Comparison of ENCODE assay signal across 9 cellular contexts in the genomic region with DNA sequence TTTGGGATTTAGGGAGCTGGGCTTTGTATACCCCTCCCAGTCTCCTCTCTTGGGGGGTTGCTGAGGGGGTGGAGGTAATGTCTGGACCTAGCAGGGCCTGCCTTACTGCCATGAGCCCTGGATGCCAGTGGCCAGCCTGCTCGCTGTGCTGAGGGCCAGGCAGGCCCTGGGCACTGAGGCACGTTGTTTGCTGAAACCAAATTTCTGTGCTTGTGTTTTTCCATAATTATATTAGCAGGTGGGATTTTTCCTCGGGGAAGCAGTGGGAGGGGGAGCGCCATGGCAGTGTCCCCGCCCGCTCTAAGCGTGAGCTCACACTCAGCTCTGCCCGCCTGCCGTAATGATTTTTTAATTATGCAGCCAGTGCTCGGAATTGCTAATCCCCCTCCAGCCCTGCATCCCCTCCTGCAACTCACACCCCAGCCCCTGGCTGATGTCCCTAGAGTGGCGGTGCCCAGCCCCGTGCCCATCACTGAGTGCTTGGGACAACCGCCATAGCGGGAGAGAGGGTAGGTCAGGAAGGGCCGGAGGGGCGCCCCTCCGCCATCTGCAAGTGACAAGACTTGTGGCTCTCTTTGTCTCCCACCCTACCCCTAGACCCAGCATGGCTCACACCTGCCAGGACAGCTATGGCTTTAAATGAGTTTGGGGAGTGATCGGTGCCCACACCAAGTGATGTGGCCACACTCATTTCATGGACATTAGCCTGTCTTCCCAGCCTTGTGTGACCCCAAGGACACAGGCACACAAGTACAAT. TPM values are rescaled to one million over a fixed set of nuclear protein-coding genes. Genes with fewer than 3 reads are reported as not detected.
DNase-seq lines count a peak whose midpoint lies in the region; ATAC-seq, FAIRE-seq and TF ChIP-seq lines count a peak whose summit lies in the region.
"Had no signal": no experiment of that assay in that cellular context is flagged by ENCODE, and none has a peak within 500 bp of the region (broad histone marks: within the 10 kb centered on the region; RNA-seq: fewer than 3 reads in every experiment).

No MANE protein-coding gene starts in this region.

- TF ChIP-seq CTCF in SK-N-SH (IDR thresholded peaks at IDR 0.05) = no peak
- TF ChIP-seq CTCF in keratinocyte (optimal IDR thresholded peaks at IDR 0.05 in 1 of 3, IDR thresholded peaks at IDR 0.05 in 1 of 3, conservative IDR thresholded peaks at IDR 0.05 in 1 of 3; ENCODE audit: extremely low read depth in 1 of 3, insufficient read depth in 2 of 3, low read length in 3 of 3) = no peak

- H3K27me3 Mint-ChIP-seq in activated CD4-positive, alpha-beta memory T cell treated with anti-CD3 and anti-CD28 coated beads, Interleukin-2, amount 10 ng/mL, durations not matched to agents 7 days and 5 days = peaks cover 7% of the 10 kb centered on the region

- H2AFZ ChIP-seq in SK-N-SH (ENCODE audit: low read depth) (peak overlapping the region; percentile 79; the same call in 1 of the 2 replicates), keratinocyte (ENCODE audit: control insufficient read depth, low read length) (peak overlapping the region; percentile 95)

- H3K4me3 ChIP-seq in SK-N-SH (ENCODE audit: low read depth in 2 of 2, low read length in 1 of 2) (peak overlapping the region in 1 of 2 experiments; percentile 60; a peak in 2 of 4 replicates), keratinocyte (ENCODE audit: control insufficient read depth in 2 of 3, extremely low read depth in 1 of 3, insufficient read depth in 2 of 3, low read depth in 1 of 3, low read length in 3 of 3) (peak overlapping the region in 1 of 3 experiments; percentile 63)

- H3K27ac Mint-ChIP-seq in activated CD4-positive, alpha-beta memory T cell treated with anti-CD3 and anti-CD28 coated beads, Interleukin-2, amount 10 ng/mL, durations not matched to agents 7 days and 5 days = peak overlapping the region; percentile 50

- ATAC-seq in SK-N-SH treated with all-trans-retinoic acid at 6 μM for 48 hours = no peak
- no peak for ATAC-seq in HG03025 (IDR thresholded peaks at IDR 0.05; ENCODE audit: low FRiP score, unreplicated experiment)

- DNase-seq in SK-N-SH = no peak
- DNase-seq in activated CD4-positive, alpha-beta memory T cell treated with anti-CD3 and anti-CD28 coated beads, Interleukin-2, amount 10 ng/mL, durations not matched to agents 7 days and 5 days = no peak
- DNase-seq in keratinocyte (ENCODE audit: low read depth, low spot score) = no peak
- DNase-seq in T1000 (lab: John Stamatoyannopoulos, UW) = no peak
- no peak for DNase-seq in NCI-H1092 treated with DMSO at 0.1 percent for 48 hours (lab: John Stamatoyannopoulos, UW)

- peaks cover 34% of the 10 kb centered on the region for H3F3A ChIP-seq in SK-N-SH (replicated peaks; ENCODE audit: insufficient read depth)

- H3K36me3 Mint-ChIP-seq in activated CD4-positive, alpha-beta memory T cell treated with anti-CD3 and anti-CD28 coated beads, Interleukin-2, amount 10 ng/mL, durations not matched to agents 7 days and 5 days (ENCODE audit: low read depth) = no peaks in the 10 kb centered on the region

- peak overlapping the region; percentile 91 for H3K4me2 ChIP-seq in SK-N-SH
- H3K4me2 ChIP-seq in keratinocyte (ENCODE audit: control insufficient read depth, extremely low read depth, insufficient read depth, low read depth, low read length) = peak overlapping the region; percentile 88

- H4K20me1 ChIP-seq in SK-N-SH (ENCODE audit: insufficient read depth) (peaks cover 64% of the 10 kb centered on the region), keratinocyte (ENCODE audit: control insufficient read depth, extremely low read depth, insufficient read depth, low read length) (no peaks in the 10 kb centered on the region)

- H3K9me1 ChIP-seq in keratinocyte (ENCODE audit: control insufficient read depth, extremely low read depth, insufficient read depth, low read length) = no peaks in the 10 kb centered on the region

- POLR2A ChIA-PET in SK-N-SH (lab: Yijun Ruan, JAX) = interaction anchor here (0.9 to 5.3 kb wide), 10 partner anchors 8 to 41 kb away, joined by 3 to 34 read pairs (median 8); a partner anchor contains a TSS
- POLR2A ChIA-PET in activated CD4-positive, alpha-beta memory T cell treated with anti-CD3 and anti-CD28 coated beads, Interleukin-2, amount 10 ng/mL, durations not matched to agents 7 days and 5 days (lab: Charles Lee) = interaction anchor here (0.6 to 2.5 kb wide), 3 partner anchors 9 to 1833 kb away, joined by 3 to 8 read pairs (median 7); no protein-coding TSS in a partner anchor

- peak overlapping the region; percentile 65 for H3K4me3 Mint-ChIP-seq in activated CD4-positive, alpha-beta memory T cell treated with anti-CD3 and anti-CD28 coated beads, Interleukin-2, amount 10 ng/mL, durations not matched to agents 7 days and 5 days

- no peak for TF ChIP-seq RAD21 in SK-N-SH (IDR thresholded peaks at IDR 0.05; ENCODE audit: low read length)

- no peak for FAIRE-seq in keratinocyte (lab: Jason Lieb, UNC)
- FAIRE-seq: bronchial epithelial cell had no signal

- peaks cover 36% of the 10 kb centered on the region for H3K4me1 Mint-ChIP-seq in activated CD4-positive, alpha-beta memory T cell treated with anti-CD3 and anti-CD28 coated beads, Interleukin-2, amount 10 ng/mL, durations not matched to agents 7 days and 5 days

- no peaks in the 10 kb centered on the region for H3K9me2 ChIP-seq in SK-N-SH

- peaks cover 67 to 93% of the 10 kb centered on the region in 2 experiments for H3K4me1 ChIP-seq in SK-N-SH (ENCODE audit: control insufficient read depth in 1 of 2, insufficient read depth in 2 of 2, low read depth in 1 of 2, low read length in 1 of 2)
- peaks cover 18% of the 10 kb centered on the region for H3K4me1 ChIP-seq in keratinocyte (ENCODE audit: control insufficient read depth, extremely low read depth, insufficient read depth, low read length)

- H3K9ac ChIP-seq in SK-N-SH = peak overlapping the region; percentile 84
- H3K9ac ChIP-seq in keratinocyte (ENCODE audit: control insufficient read depth, extremely low read depth, insufficient read depth, low read length) = peak overlapping the region; percentile 85

- H3K9me3 ChIP-seq in SK-N-SH = no peaks in the 10 kb centered on the region
- no peaks in the 10 kb centered on the region for H3K9me3 ChIP-seq in keratinocyte (ENCODE audit: control insufficient read depth, low read depth, low read length)

- H3K27ac ChIP-seq in SK-N-SH (ENCODE audit: low read depth in 2 of 2, low read length in 1 of 2) = peak overlapping the region; percentile 92 to 99
- H3K27ac ChIP-seq in keratinocyte (ENCODE audit: control insufficient read depth, insufficient read depth, low read length) = peak overlapping the region; percentile 73
- H3K27ac ChIP-seq in temporal lobe (ENCODE audit: low read depth, low read length) = peak overlapping the region; percentile 97

- H3K27me3 ChIP-seq in SK-N-SH (ENCODE audit: insufficient read depth) (no peaks in the 10 kb centered on the region), keratinocyte (ENCODE audit: control insufficient read depth, extremely low read depth, insufficient read depth, low read length) (no peaks in the 10 kb centered on the region)

- H3K79me2 ChIP-seq in SK-N-SH (ENCODE audit: insufficient read depth) (peaks cover 99% of the 10 kb centered on the region), keratinocyte (ENCODE audit: control insufficient read depth, insufficient read depth, low read length) (no peaks in the 10 kb centered on the region)

- WGBS in SK-N-SH (ENCODE audit: low lambda C conversion rate) = 84% methylated on average over 11 of the region's 18 CpGs

- H3K36me3 ChIP-seq in SK-N-SH (replicated peaks in 1 of 2; ENCODE audit: control insufficient read depth in 1 of 2, insufficient read depth in 2 of 2, low read length in 1 of 2) (no peaks in the 10 kb centered on the region), keratinocyte (ENCODE audit: control insufficient read depth in 2 of 2, extremely low read depth in 1 of 2, insufficient read depth in 2 of 2, low read length in 2 of 2) (no peaks in the 10 kb centered on the region)

- no peak for TF ChIP-seq EP300 in SK-N-SH (IDR thresholded peaks at IDR 0.05; ENCODE audit: borderline replicate concordance in 1 of 2, low read depth in 1 of 2, low read length in 1 of 2)

- H3K9me3 Mint-ChIP-seq in activated CD4-positive, alpha-beta memory T cell treated with anti-CD3 and anti-CD28 coated beads, Interleukin-2, amount 10 ng/mL, durations not matched to agents 7 days and 5 days = no peaks in the 10 kb centered on the region

- CTCF ChIA-PET in SK-N-SH (lab: Yijun Ruan, JAX) = interaction anchor here (1.3 to 20.6 kb wide), 9 partner anchors 9 to 98 kb away, joined by 3 to 204 read pairs (median 7); no protein-coding TSS in a partner anchor
- CTCF ChIA-PET in activated CD4-positive, alpha-beta memory T cell treated with anti-CD3 and anti-CD28 coated beads, Interleukin-2, amount 10 ng/mL, durations not matched to agents 7 days and 5 days (lab: Charles Lee) = interaction anchor here (0.6 to 2.2 kb wide), 2 partner anchors 21 to 576 kb away, joined by 4 to 7 read pairs; no protein-coding TSS in a partner anchor

- dilution Hi-C loops in keratinocyte (cut with MboI; ENCODE audit: extremely low pct_ligation_motif_present, low sequenced_read_pairs) = no loop called here

TF ChIP-seq in SK-N-SH, 30 proteins besides CTCF, POLR2A, EP300 and RAD21 (continues in another document):
- TF ChIP-seq GATA2 (CRISPR knock-in tag; IDR thresholded peaks at IDR 0.05) = no peak
- no peak for TF ChIP-seq ELF1 (IDR thresholded peaks at IDR 0.05)
- TF ChIP-seq NRF1 (IDR thresholded peaks at IDR 0.05; ENCODE audit: low read depth, low read length) = no peak
- TF ChIP-seq YY1 (IDR thresholded peaks at IDR 0.05; ENCODE audit: low read depth) = no peak

TF ChIP-seq in SK-N-SH treated with all-trans-retinoic acid at 6 μM for 48 hours, 23 proteins besides CTCF, POLR2A, EP300 and RAD21 (continues in another document):
- no peak for TF ChIP-seq ARNTL (CRISPR knock-in tag; IDR thresholded peaks at IDR 0.05; ENCODE audit: borderline replicate concordance, low read depth)
- TF ChIP-seq ZFP30 (CRISPR knock-in tag; IDR thresholded peaks at IDR 0.05) = no peak
- no peak for TF ChIP-seq ZNF565 (CRISPR knock-in tag; conservative IDR thresholded peaks at IDR 0.05; ENCODE audit: low read depth)
- TF ChIP-seq TCF4 (CRISPR knock-in tag; IDR thresholded peaks at IDR 0.05; ENCODE audit: borderline replicate concordance) = no peak

RNA-seq across cellular contexts. Expression of a gene that starts 21.0 kb away (rescaled TPM):
- polyA plus RNA-seq in SK-N-SH (2012; rRNA removed) (47.4 and 52.9 TPM in 2 replicates), keratinocyte (0.59 to 1.7 TPM (median 1.0 TPM) in 3 replicates)
- polyA plus RNA-seq in SK-N-SH (2012; cell fraction: cytosol; rRNA removed) = 32.6 and 46.5 TPM in 2 replicates
- polyA plus RNA-seq in SK-N-SH (2012; cell fraction: nucleus; rRNA removed) = 35.1 and 38.6 TPM in 2 replicates
- total RNA-seq in activated CD4-positive, alpha-beta memory T cell treated with anti-CD3 and anti-CD28 coated beads, Interleukin-2, amount 10 ng/mL, durations not matched to agents 7 days and 5 days = 1 to 10 TPM; 1.4 to 1.7 TPM
- polyA plus RNA-seq in keratinocyte (2011; ENCODE audit: low read depth) = 4.9 TPM
- 1.0 and 1.1 TPM in 2 replicates for polyA plus RNA-seq in keratinocyte (2011; cell fraction: cytosol; rRNA removed)
- polyA plus RNA-seq in keratinocyte (2011; cell fraction: nucleus; rRNA removed) = 1.2 and 2.1 TPM in 2 replicates
- polyA plus RNA-seq in keratinocyte (2012; ENCODE audit: low replicate concordance) = 0.65 and 6.6 TPM in 2 replicates
- polyA minus RNA-seq in keratinocyte = 0.80 to 2.0 TPM (median 1.4 TPM) in 3 replicates
- polyA minus RNA-seq in keratinocyte (2011; cell fraction: cytosol; rRNA and poly(A)+ RNA removed) = 5.4 TPM
- 2.2 and 3.7 TPM in 2 replicates for polyA minus RNA-seq in keratinocyte (2011; cell fraction: nucleus; rRNA and poly(A)+ RNA removed)
- total RNA-seq in temporal lobe = 33.4 TPM

Comparison
In these comparisons a context has a peak if more than half of its experiments do, and no peak if none do; other contexts are left out.
1. RNA of a gene that starts 21.0 kb away (total RNA-seq): 33.4 TPM in temporal lobe (single experiment); 1.4 to 1.7 TPM in activated CD4-positive, alpha-beta memory T cell treated with anti-CD3 and anti-CD28 coated beads, Interleukin-2, amount 10 ng/mL, durations not matched to agents 7 days and 5 days; every median in the first group is over 10 times any median in the second.
2. Peak in every context shown above with its lines, with median percentiles within 50 percentile points of each other: H3K27ac ChIP-seq.